ENCODE assay signal across 17 cellular contexts in genomic region chr13:78827471-78827870, GRCh38.
"Had no signal": no experiment of that assay in that cellular context is flagged by ENCODE, and none has a peak within 500 bp of the region (broad histone marks: within the 10 kb centered on the region; RNA-seq: fewer than 3 reads in every experiment).

No MANE protein-coding gene starts in this region.

- H3K27ac ChIP-seq: heart left ventricle, psoas muscle, right lobe of liver, tibial artery had no signal

- DNase-seq: activated CD4-positive, alpha-beta memory T cell treated with anti-CD3 and anti-CD28 coated beads for 36 hours; activated gamma-delta T cell; activated T-cell treated with anti-CD3 and anti-CD28 coated beads, Interleukin-2, amount 50 U/mL, for 4 hours; anterior cingulate cortex; foreskin melanocyte; heart left ventricle; islet precursor cell; mammary epithelial cell; mucosa of descending colon; naive thymus-derived CD8-positive, alpha-beta T cell; occipital lobe; psoas muscle; right lobe of liver; tibial artery had no signal

- H3K36me3 ChIP-seq: heart left ventricle, right lobe of liver, tibial artery had no signal

- H3K4me3 ChIP-seq: heart left ventricle, mucosa of descending colon, psoas muscle, right lobe of liver, tibial artery had no signal

- H3K4me1 Mint-ChIP-seq: naive thymus-derived CD8-positive, alpha-beta T cell; stimulated activated effector memory CD8-positive, alpha-beta T cell treated with anti-CD3 and anti-CD28 coated beads, Interleukin-12 subunit alpha, Interleukin-12 subunit beta, amount 100 ng/mL, for 72 hours had no signal

- H3K36me3 Mint-ChIP-seq: activated CD4-positive, alpha-beta memory T cell treated with anti-CD3 and anti-CD28 coated beads for 36 hours; activated naive CD8-positive, alpha-beta T cell; naive thymus-derived CD8-positive, alpha-beta T cell; stimulated activated effector memory CD8-positive, alpha-beta T cell treated with anti-CD3 and anti-CD28 coated beads, Interleukin-12 subunit alpha, Interleukin-12 subunit beta, amount 100 ng/mL, for 72 hours had no signal

- ATAC-seq: activated T-cell treated with anti-CD3 and anti-CD28 coated beads, Interleukin-2, amount 50 U/mL, for 4 hours; heart left ventricle; left lobe of liver; mucosa of descending colon; naive thymus-derived CD8-positive, alpha-beta T cell; psoas muscle; right lobe of liver; stimulated activated effector memory CD8-positive, alpha-beta T cell treated with anti-CD3 and anti-CD28 coated beads, Interleukin-12 subunit alpha, Interleukin-12 subunit beta, amount 100 ng/mL, for 72 hours had no signal

- H3K9me3 ChIP-seq: heart left ventricle, mucosa of descending colon, psoas muscle, right lobe of liver, tibial artery had no signal

- H3K27ac Mint-ChIP-seq: activated CD4-positive, alpha-beta memory T cell treated with anti-CD3 and anti-CD28 coated beads for 36 hours; activated naive CD8-positive, alpha-beta T cell; naive thymus-derived CD8-positive, alpha-beta T cell; stimulated activated effector memory CD8-positive, alpha-beta T cell treated with anti-CD3 and anti-CD28 coated beads, Interleukin-12 subunit alpha, Interleukin-12 subunit beta, amount 100 ng/mL, for 72 hours had no signal

- H3K4me1 ChIP-seq: heart left ventricle, psoas muscle, right lobe of liver, tibial artery had no signal

- H3K9me3 Mint-ChIP-seq: activated CD4-positive, alpha-beta memory T cell treated with anti-CD3 and anti-CD28 coated beads for 36 hours; activated T-cell treated with anti-CD3 and anti-CD28 coated beads, Interleukin-2, amount 50 U/mL, for 4 hours; naive thymus-derived CD8-positive, alpha-beta T cell; stimulated activated effector memory CD8-positive, alpha-beta T cell treated with anti-CD3 and anti-CD28 coated beads, Interleukin-12 subunit alpha, Interleukin-12 subunit beta, amount 100 ng/mL, for 72 hours had no signal

- H3K27me3 ChIP-seq: right lobe of liver, tibial artery had no signal

- H3K4me3 Mint-ChIP-seq: activated CD4-positive, alpha-beta memory T cell treated with anti-CD3 and anti-CD28 coated beads for 36 hours; activated naive CD8-positive, alpha-beta T cell; activated T-cell treated with anti-CD3 and anti-CD28 coated beads, Interleukin-2, amount 50 U/mL, for 4 hours; naive thymus-derived CD8-positive, alpha-beta T cell; stimulated activated effector memory CD8-positive, alpha-beta T cell treated with anti-CD3 and anti-CD28 coated beads, Interleukin-12 subunit alpha, Interleukin-12 subunit beta, amount 100 ng/mL, for 72 hours had no signal
